Comparison of ENCODE assay signal across 10 cellular contexts in the genomic region with DNA sequence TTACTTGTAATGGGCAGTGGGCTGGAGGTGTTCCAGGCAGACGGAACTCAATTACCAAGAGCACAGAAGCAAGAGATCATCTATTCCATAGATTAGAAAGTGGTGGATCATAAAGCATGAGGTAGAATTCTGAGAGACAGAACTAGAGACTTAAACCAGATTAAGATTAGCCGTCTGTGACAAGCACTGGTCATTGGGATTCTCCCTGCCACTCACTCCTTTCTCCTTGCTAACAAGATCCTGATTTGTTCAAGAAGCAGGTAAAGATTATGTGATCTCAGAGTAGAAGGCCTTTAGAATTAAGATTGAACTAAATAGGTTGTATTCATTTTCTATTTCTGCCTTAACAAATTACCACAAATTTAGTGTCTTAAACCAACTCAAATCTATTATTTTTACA. TPM values are rescaled to one million over a fixed set of nuclear protein-coding genes. Genes with fewer than 3 reads are reported as not detected.
A peak's percentile ranks its signal among the peaks of the same experiment; 100 is the strongest.
DNase-seq lines count a peak whose midpoint lies in the region; TF ChIP-seq lines count a peak whose summit lies in the region.
"Had no signal": no experiment of that assay in that cellular context is flagged by ENCODE, and none has a peak within 500 bp of the region (broad histone marks: within the 10 kb centered on the region; RNA-seq: fewer than 3 reads in every experiment).

No MANE protein-coding gene starts in this region.

- TF ChIP-seq POLR2A in NB4 (IDR thresholded peaks at IDR 0.05; ENCODE audit: extremely low read depth, insufficient read length): no peak

- H3K4me3 ChIP-seq in GM06990 (replicated peaks; ENCODE audit: low read depth, low read length) (peak overlapping the region; percentile 86), NB4 (ENCODE audit: low read depth, low read length) (peak overlapping the region; percentile 93), dorsolateral prefrontal cortex (peak overlapping the region in 32 of 59 donors; percentile 53 to 99 (median 88)), rectal smooth muscle tissue (ENCODE audit: low read length) (no peak overlapping the region)

- no peak for DNase-seq in GM06990 (ENCODE audit: extremely low read depth, insufficient read length)
- DNase-seq in NB4 (ENCODE audit: low read depth): no peak
- DNase-seq in dorsolateral prefrontal cortex: peak in 1 of 10 donors; percentile 10
- DNase-seq in COLO829 (ENCODE audit: low spot score): no peak
- DNase-seq in dermis blood vessel endothelial cell: no peak
- DNase-seq in middle frontal gyrus (ENCODE audit: extremely low spot score, low spot score): no peak
- DNase-seq in superior temporal gyrus (ENCODE audit: extremely low spot score): no peak

- H3K36me3 ChIP-seq in GM06990 (ENCODE audit: control insufficient read depth, insufficient read depth, low read length) (no peaks in the 10 kb centered on the region), rectal smooth muscle tissue (ENCODE audit: control insufficient read depth, insufficient read depth, low read length) (no peaks in the 10 kb centered on the region)
- H3K36me3 ChIP-seq: adrenal gland, neutrophil had no signal

- H3K27ac ChIP-seq in dorsolateral prefrontal cortex (peak overlapping the region in 44 of 59 donors; percentile 63 to 98 (median 95)), rectal smooth muscle tissue (ENCODE audit: low read depth, low read length) (peak overlapping the region; percentile 91)

- intact Hi-C loops in dorsolateral prefrontal cortex (cut with DNase I): loop anchor here (5.0 to 10.0 kb wide), 3 partner anchors 678 to 1343 kb away; a partner anchor contains a TSS

- H3K27me3 ChIP-seq in GM06990 (replicated peaks; ENCODE audit: control insufficient read depth, insufficient read depth, low read length) (no peaks in the 10 kb centered on the region), dorsolateral prefrontal cortex (no peaks in the 10 kb centered on the region), rectal smooth muscle tissue (ENCODE audit: control insufficient read depth, insufficient read depth, low read length) (no peaks in the 10 kb centered on the region)
- H3K27me3 ChIP-seq: adrenal gland, neutrophil had no signal

- no peak overlapping the region for H3K9ac ChIP-seq in rectal smooth muscle tissue (ENCODE audit: low read length)

- peaks cover 18% of the 10 kb centered on the region for H3K4me1 ChIP-seq in rectal smooth muscle tissue (ENCODE audit: control insufficient read depth, insufficient read depth, low read length)

- TF ChIP-seq CTCF in GM06990 (IDR thresholded peaks at IDR 0.05; ENCODE audit: insufficient read depth, low read length, poor library complexity, severe bottlenecking): no peak
- no peak for TF ChIP-seq CTCF in NB4 (IDR thresholded peaks at IDR 0.05; ENCODE audit: low read depth, low read length)
- no peak for TF ChIP-seq CTCF in dorsolateral prefrontal cortex (IDR thresholded peaks at IDR 0.05 in 54 of 56, conservative IDR thresholded peaks at IDR 0.05 in 2 of 56; ENCODE audit: low read depth in 1 of 56, partially characterized antibody in 56 of 56)

RNA-seq across cellular contexts. Expression of a gene that starts 1.5 kb away (rescaled TPM):
- total RNA-seq in dorsolateral prefrontal cortex: 10 to 100 TPM; 27.8 to 86.2 (median 52.1) TPM
- 45.8 and 47.9 TPM in 2 replicates for total RNA-seq in dermis blood vessel endothelial cell
